In genomic region chr1:149842458-149843064, GRCh38 we compare ENCODE assay signal across 7 cellular contexts. TPM values are rescaled to one million over a fixed set of nuclear protein-coding genes. Genes with fewer than 3 reads are reported as not detected.
DNase-seq lines count a peak whose midpoint lies in the region; ATAC-seq and TF ChIP-seq lines count a peak whose summit lies in the region.
"Not testable (repeated sequence)": the region's sequence is repeated elsewhere in the genome, so short reads cannot be mapped to it uniquely, and the experiment has no call there.

No MANE protein-coding gene starts in this region.

- H3K9me3 ChIP-seq in PC-9 (ENCODE audit: insufficient read depth, low read depth): not testable (repeated sequence)

- BruUV-seq in PC-9 (replicated peaks; lab: Mats Ljungman, UMichigan): TSS peak; percentile 53
- BruUV-seq in MCF 10A (replicated peaks; lab: Mats Ljungman, UMichigan): TSS peak; percentile 80

- not testable (repeated sequence) for H3K27me3 ChIP-seq in PC-9 (ENCODE audit: insufficient read depth, low read depth)

- POLR2A ChIA-PET in PC-9 (lab: Charles Lee; ENCODE audit: unreplicated experiment): not testable (repeated sequence)
- POLR2A ChIA-PET in MCF 10A (lab: Yijun Ruan, JAX): interaction anchor here (1.5 to 7.9 kb wide), 3 partner anchors 32 to 86 kb away, joined by 5 to 632 read pairs (median 12); partner anchors contain the start of gene SF3B4

- CTCF ChIA-PET in PC-9 (lab: Charles Lee): interaction anchor here (0.7 kb wide), 1 partner anchor 344 kb away, joined by 3 read pairs; no protein-coding TSS in a partner anchor
- CTCF ChIA-PET in MCF 10A (lab: Yijun Ruan, JAX): not testable (repeated sequence)

- intact Hi-C loops in PC-9 (cut with micrococcal nuclease; ENCODE audit: unreplicated experiment); MCF 10A (cut with micrococcal nuclease): not testable (repeated sequence)

- peaks cover 23% of the 10 kb centered on the region for H3F3A ChIP-seq in PC-9 (ENCODE audit: insufficient read depth, low read depth)

- not testable (repeated sequence) for H3K9me3 Mint-ChIP-seq in MCF 10A (ENCODE audit: unreplicated experiment); memory B cell

- not testable (repeated sequence) for H3K4me2 ChIP-seq in PC-9

- H3K9me2 ChIP-seq in PC-9 (ENCODE audit: insufficient read depth): not testable (repeated sequence)

- H3K27ac Mint-ChIP-seq in MCF 10A (ENCODE audit: low read depth, unreplicated experiment); memory B cell: not testable (repeated sequence)

- not testable (repeated sequence) for DNase-seq in PC-9; MCF 10A (ENCODE audit: unreplicated experiment); memory B cell (ENCODE audit: low spot score in 2 of 2)

- not testable (repeated sequence) for H3K27ac ChIP-seq in PC-9

- H3K4me1 ChIP-seq in PC-9 (replicated peaks; ENCODE audit: insufficient read depth): peaks cover 33% of the 10 kb centered on the region

- not testable (repeated sequence) for TF ChIP-seq CTCF in PC-9 (conservative IDR thresholded peaks at IDR 0.05); MCF 10A (IDR thresholded peaks at IDR 0.05; ENCODE audit: unreplicated experiment)

- H3K36me3 Mint-ChIP-seq in MCF 10A (ENCODE audit: insufficient read depth, unreplicated experiment): not testable (repeated sequence)
- H3K36me3 Mint-ChIP-seq in memory B cell: peaks cover 21% of the 10 kb centered on the region

- H3K4me3 Mint-ChIP-seq in MCF 10A (ENCODE audit: unreplicated experiment); memory B cell: not testable (repeated sequence)

- not testable (repeated sequence) for H3K27me3 Mint-ChIP-seq in MCF 10A (ENCODE audit: insufficient read depth, unreplicated experiment); memory B cell

- peaks cover 26% of the 10 kb centered on the region for H4K20me1 ChIP-seq in PC-9 (ENCODE audit: insufficient read depth)

- ATAC-seq in GM18519 (IDR thresholded peaks at IDR 0.05; ENCODE audit: low FRiP score, unreplicated experiment): peak; percentile 49
- peak; percentile 39 for ATAC-seq in GM19467 (IDR thresholded peaks at IDR 0.05; ENCODE audit: unreplicated experiment)
- peak; percentile 57 for ATAC-seq in HG02642 (IDR thresholded peaks at IDR 0.05; ENCODE audit: poor library complexity, unreplicated experiment)
- ATAC-seq in HG03135 (IDR thresholded peaks at IDR 0.05; ENCODE audit: unreplicated experiment): peak; percentile 57
- ATAC-seq in memory B cell (ENCODE audit: low read depth): peak; percentile 70

- H2AFZ ChIP-seq in PC-9: not testable (repeated sequence)

- not testable (repeated sequence) for H3K4me3 ChIP-seq in PC-9

- peaks cover 43% of the 10 kb centered on the region for H3K79me2 ChIP-seq in PC-9 (ENCODE audit: low read depth)

- peaks cover 37% of the 10 kb centered on the region for H3K4me1 Mint-ChIP-seq in MCF 10A (ENCODE audit: insufficient read depth, unreplicated experiment)
- H3K4me1 Mint-ChIP-seq in memory B cell: peaks cover 31% of the 10 kb centered on the region

- peaks cover 18% of the 10 kb centered on the region for H3K36me3 ChIP-seq in PC-9 (ENCODE audit: low read depth)

RNA-seq across cellular contexts. Expression of gene BOLA1, which starts 56.8 kb away (rescaled TPM):
- total RNA-seq in PC-9 (2021) (16.2 and 23.7 TPM in 2 replicates), MCF 10A (2022) (17.4 and 22.4 TPM in 2 replicates)
